Comparison of ENCODE assay signal across 26 cellular contexts in genomic region chr7:151809864-151810170, GRCh38.
"Had no signal": no experiment of that assay in that cellular context is flagged by ENCODE, and none has a peak within 500 bp of the region (broad histone marks: within the 10 kb centered on the region; RNA-seq: fewer than 3 reads in every experiment).

No MANE protein-coding gene starts in this region.

- H3K4me3 ChIP-seq: esophagus muscularis mucosa, heart right ventricle, lung, ovary, psoas muscle, sigmoid colon, tibial nerve had no signal

- H3K9me3 Mint-ChIP-seq: activated naive CD4-positive, alpha-beta T cell treated with anti-CD3 and anti-CD28 coated beads, Interleukin-2, amount 10 ng/mL, durations not matched to agents 7 days and 5 days; activated naive CD8-positive, alpha-beta T cell treated with anti-CD3 and anti-CD28 coated beads, Interleukin-2, amount 10 ng/mL, durations not matched to agents 7 days and 5 days; activated T-helper 1 cell treated with anti-CD3 and anti-CD28 coated beads, Interleukin-12 subunit alpha, Interleukin-12 subunit beta, Interleukin-2, Interleukin-4 antibody, amounts not matched to agents 30 ng/mL and 10 ng/mL and 1 ng/mL, durations not matched to agents 14 hours and 24 hours and 36 hours; dendritic cell treated with granulocyte-macrophage colony-stimulating factor and Interleukin-4, amounts not matched to agents 40 ng/mL and 50 ng/mL, for 4 days; stimulated activated naive B cell treated with anti-CD40 and anti-IgM and Interleukin-4, amounts not matched to agents 10 μg/mL and 1 μg/mL and 100 μg/mL, for 72 hours had no signal

- ATAC-seq: activated CD4-positive, CD25-positive, alpha-beta regulatory T cell treated with anti-CD3 and anti-CD28 coated beads, Interleukin-2, amount 50 U/mL, for 24 hours; foreskin keratinocyte; psoas muscle; stimulated activated naive B cell treated with anti-CD40 and anti-IgM and Interleukin-4, amounts not matched to agents 10 μg/mL and 1 μg/mL and 100 μg/mL, for 72 hours; T-helper 17 cell had no signal

- H3K36me3 ChIP-seq: brain microvascular endothelial cell, esophagus muscularis mucosa, heart right ventricle, ovary, sigmoid colon, WERI-Rb-1 had no signal

- H3K4me1 Mint-ChIP-seq: activated naive CD4-positive, alpha-beta T cell treated with anti-CD3 and anti-CD28 coated beads, Interleukin-2, amount 10 ng/mL, durations not matched to agents 7 days and 5 days had no signal

- H3K27ac Mint-ChIP-seq: activated naive CD4-positive, alpha-beta T cell treated with anti-CD3 and anti-CD28 coated beads, Interleukin-2, amount 10 ng/mL, durations not matched to agents 7 days and 5 days; activated naive CD8-positive, alpha-beta T cell treated with anti-CD3 and anti-CD28 coated beads, Interleukin-2, amount 10 ng/mL, durations not matched to agents 7 days and 5 days; activated T-helper 1 cell treated with anti-CD3 and anti-CD28 coated beads, Interleukin-12 subunit alpha, Interleukin-12 subunit beta, Interleukin-2, Interleukin-4 antibody, amounts not matched to agents 30 ng/mL and 10 ng/mL and 1 ng/mL, durations not matched to agents 14 hours and 24 hours and 36 hours; dendritic cell treated with granulocyte-macrophage colony-stimulating factor and Interleukin-4, amounts not matched to agents 40 ng/mL and 50 ng/mL, for 4 days; stimulated activated naive B cell treated with anti-CD40 and anti-IgM and Interleukin-4, amounts not matched to agents 10 μg/mL and 1 μg/mL and 100 μg/mL, for 72 hours; T-helper 17 cell had no signal

- H3K27me3 ChIP-seq: esophagus muscularis mucosa, heart right ventricle, ovary, sigmoid colon, tibial nerve had no signal

- H3K4me3 Mint-ChIP-seq: activated naive CD4-positive, alpha-beta T cell treated with anti-CD3 and anti-CD28 coated beads, Interleukin-2, amount 10 ng/mL, durations not matched to agents 7 days and 5 days; activated naive CD8-positive, alpha-beta T cell treated with anti-CD3 and anti-CD28 coated beads, Interleukin-2, amount 10 ng/mL, durations not matched to agents 7 days and 5 days; activated T-helper 1 cell treated with anti-CD3 and anti-CD28 coated beads, Interleukin-12 subunit alpha, Interleukin-12 subunit beta, Interleukin-2, Interleukin-4 antibody, amounts not matched to agents 30 ng/mL and 10 ng/mL and 1 ng/mL, durations not matched to agents 14 hours and 24 hours and 36 hours; dendritic cell treated with granulocyte-macrophage colony-stimulating factor and Interleukin-4, amounts not matched to agents 40 ng/mL and 50 ng/mL, for 4 days; stimulated activated naive B cell treated with anti-CD40 and anti-IgM and Interleukin-4, amounts not matched to agents 10 μg/mL and 1 μg/mL and 100 μg/mL, for 72 hours; T-helper 17 cell had no signal

- H3K36me3 Mint-ChIP-seq: activated naive CD4-positive, alpha-beta T cell treated with anti-CD3 and anti-CD28 coated beads, Interleukin-2, amount 10 ng/mL, durations not matched to agents 7 days and 5 days; activated naive CD8-positive, alpha-beta T cell treated with anti-CD3 and anti-CD28 coated beads, Interleukin-2, amount 10 ng/mL, durations not matched to agents 7 days and 5 days had no signal

- DNase-seq: activated CD4-positive, alpha-beta T cell treated with anti-CD3 and anti-CD28 coated beads for 48 hours; activated CD4-positive, alpha-beta T cell treated with anti-CD3 and anti-CD28 coated beads, Interleukin-2, amount 50 U/mL, for 48 hours; activated CD8-positive, alpha-beta memory T cell treated with anti-CD3 and anti-CD28 coated beads for 24 hours; activated gamma-delta T cell; activated naive CD4-positive, alpha-beta T cell treated with anti-CD3 and anti-CD28 coated beads, Interleukin-2, amount 10 ng/mL, durations not matched to agents 7 days and 5 days; activated naive CD8-positive, alpha-beta T cell treated with anti-CD3 and anti-CD28 coated beads, Interleukin-2, amount 10 ng/mL, durations not matched to agents 7 days and 5 days; brain microvascular endothelial cell; effector CD4-positive, alpha-beta T cell; foreskin keratinocyte; heart right ventricle; kidney glomerular epithelial cell; mesendoderm; ovary; sigmoid colon; stimulated activated CD4-positive, alpha-beta T cell treated with anti-CD3 and anti-CD28 coated beads, Interleukin-4, amount 100 ng/mL, for 24 hours; stimulated activated naive B cell treated with anti-CD40 and anti-IgM and Interleukin-4, amounts not matched to agents 10 μg/mL and 1 μg/mL and 100 μg/mL, for 72 hours; T-helper 17 cell; T1000; WERI-Rb-1 had no signal

- H3K27ac ChIP-seq: brain microvascular endothelial cell, esophagus muscularis mucosa, foreskin keratinocyte, heart right ventricle, ovary, psoas muscle, sigmoid colon, tibial nerve, WERI-Rb-1 had no signal

- H3K27me3 Mint-ChIP-seq: activated naive CD4-positive, alpha-beta T cell treated with anti-CD3 and anti-CD28 coated beads, Interleukin-2, amount 10 ng/mL, durations not matched to agents 7 days and 5 days; activated naive CD8-positive, alpha-beta T cell treated with anti-CD3 and anti-CD28 coated beads, Interleukin-2, amount 10 ng/mL, durations not matched to agents 7 days and 5 days; dendritic cell treated with granulocyte-macrophage colony-stimulating factor and Interleukin-4, amounts not matched to agents 40 ng/mL and 50 ng/mL, for 4 days; stimulated activated naive B cell treated with anti-CD40 and anti-IgM and Interleukin-4, amounts not matched to agents 10 μg/mL and 1 μg/mL and 100 μg/mL, for 72 hours; T-helper 17 cell had no signal

- H3K9me3 ChIP-seq: esophagus muscularis mucosa, heart right ventricle, ovary, psoas muscle, sigmoid colon, tibial nerve had no signal

- H3K4me1 ChIP-seq: esophagus muscularis mucosa, foreskin keratinocyte, psoas muscle, sigmoid colon, tibial nerve had no signal
